ENCODE assay signal across 8 cellular contexts in genomic region chr15:92884459-92884812, GRCh38. TPM values are rescaled to one million over a fixed set of nuclear protein-coding genes. Genes with fewer than 3 reads are reported as not detected.
DNase-seq lines count a peak whose midpoint lies in the region; ATAC-seq and TF ChIP-seq lines count a peak whose summit lies in the region.

No MANE protein-coding gene starts in this region.

- no CpG with 5 or more reads among the region's 5 CpGs for WGBS in iPS DF 6.9 (ENCODE audit: insufficient coverage, insufficient read length)
- 1 to 4% (median 2%) methylated on average over 5 of the region's 5 CpGs for WGBS in spleen, 5 donors

- H3K27ac ChIP-seq in HL-60 (replicated peaks) = peak overlapping the region; percentile 85
- no peak overlapping the region for H3K27ac ChIP-seq in iPS DF 6.9 (ENCODE audit: low read length)
- H3K27ac ChIP-seq in spleen = peak overlapping the region; percentile 99 to 100 (median 100)

- H3K27me3 ChIP-seq in HL-60 (ENCODE audit: insufficient read depth, poor library complexity, severe bottlenecking) (no peaks in the 10 kb centered on the region), iPS DF 6.9 (ENCODE audit: control insufficient read depth, insufficient read depth, low read length) (no peaks in the 10 kb centered on the region), spleen (replicated peaks in 1 of 7) (no peaks in the 10 kb centered on the region)

- peaks cover 51% of the 10 kb centered on the region for H3K36me3 Mint-ChIP-seq in activated CD8-positive, alpha-beta T cell treated with anti-CD3 and anti-CD28 coated beads for 36 hours (ENCODE audit: low read depth)

- H3K36me3 ChIP-seq in iPS DF 6.9 (ENCODE audit: control insufficient read depth, insufficient read depth, low read length) (no peaks in the 10 kb centered on the region), spleen (peaks cover 4 to 41% (median 22%) of the 10 kb centered on the region in 6 donors)

- no peaks in the 10 kb centered on the region; the same call in 1 of the 2 replicates for H3K4me1 ChIP-seq in iPS DF 6.9 (ENCODE audit: control insufficient read depth, insufficient read depth, low read length)
- peaks cover 44 to 77% (median 71%) of the 10 kb centered on the region in 6 donors for H3K4me1 ChIP-seq in spleen

- H3K4me3 ChIP-seq in HL-60 (replicated peaks; ENCODE audit: insufficient read depth, low read length) (peak overlapping the region; percentile 61), iPS DF 6.9 (ENCODE audit: low read length) (peak overlapping the region; percentile 89; the same call in 1 of the 2 replicates), spleen (peak overlapping the region; percentile 44 to 92 (median 68))

- no peaks in the 10 kb centered on the region for H3K9me3 Mint-ChIP-seq in activated CD8-positive, alpha-beta T cell treated with anti-CD3 and anti-CD28 coated beads for 36 hours

- no peaks in the 10 kb centered on the region for H3K27me3 Mint-ChIP-seq in activated CD8-positive, alpha-beta T cell treated with anti-CD3 and anti-CD28 coated beads for 36 hours

- intact Hi-C loops in activated CD8-positive, alpha-beta T cell treated with anti-CD3 and anti-CD28 coated beads for 36 hours (cut with micrococcal nuclease) = loop anchor here (5.0 kb wide), 3 partner anchors 33 to 52 kb away; no protein-coding TSS in a partner anchor
- intact Hi-C loops in spleen (cut with DNase I; ENCODE audit: low total_unique reads) = no loop called here

- H3K9me3 ChIP-seq in iPS DF 6.9 (ENCODE audit: control insufficient read depth, insufficient read depth, low read length) = no peaks in the 10 kb centered on the region
- H3K9me3 ChIP-seq in spleen = no peaks in the 10 kb centered on the region

- peak overlapping the region; percentile 99 for H3K4me3 Mint-ChIP-seq in activated CD8-positive, alpha-beta T cell treated with anti-CD3 and anti-CD28 coated beads for 36 hours

- ATAC-seq in activated CD8-positive, alpha-beta T cell treated with anti-CD3 and anti-CD28 coated beads for 36 hours = no peak
- ATAC-seq in GM21390 (IDR thresholded peaks at IDR 0.05; ENCODE audit: unreplicated experiment) = no peak

- DNase-seq in HL-60 (ENCODE audit: low read depth in 1 of 2, low spot score in 1 of 2) (peak in 1 of 2 experiments; percentile 50), iPS DF 6.9 (ENCODE audit: low read depth, low spot score) (no peak), spleen (no peak), Kasumi-1 (lab: John Stamatoyannopoulos, UW) (no peak), DMS53 (lab: John Stamatoyannopoulos, UW) (no peak), NCI-H146 treated with DMSO at 0.1 percent for 48 hours (lab: John Stamatoyannopoulos, UW; ENCODE audit: unreplicated experiment) (no peak)
- DNase-seq in activated CD8-positive, alpha-beta T cell treated with anti-CD3 and anti-CD28 coated beads for 36 hours = no peak

- TF ChIP-seq POLR2A in spleen (IDR thresholded peaks at IDR 0.05) = no peak

- TF ChIP-seq CTCF in HL-60 (IDR thresholded peaks at IDR 0.05; ENCODE audit: insufficient read depth, low read length) (no peak), spleen (IDR thresholded peaks at IDR 0.05 in 8 of 11, conservative IDR thresholded peaks at IDR 0.05 in 3 of 11) (no peak)
- no peak for TF ChIP-seq CTCF in activated CD8-positive, alpha-beta T cell treated with anti-CD3 and anti-CD28 coated beads for 36 hours (IDR thresholded peaks at IDR 0.05)

- peak overlapping the region; percentile 99 for H3K27ac Mint-ChIP-seq in activated CD8-positive, alpha-beta T cell treated with anti-CD3 and anti-CD28 coated beads for 36 hours

- CTCF ChIA-PET in activated CD8-positive, alpha-beta T cell treated with anti-CD3 and anti-CD28 coated beads for 36 hours (lab: Charles Lee) = interaction anchor here (1.0 to 6.7 kb wide), 6 partner anchors 9 to 75 kb away, joined by 3 to 64 read pairs (median 6); partner anchors contain the start of gene CHD2

- POLR2A ChIA-PET in activated CD8-positive, alpha-beta T cell treated with anti-CD3 and anti-CD28 coated beads for 36 hours (lab: Charles Lee) = interaction anchor here (0.7 to 19.7 kb wide), 11 partner anchors 9 to 75 kb away, joined by 3 to 642 read pairs (median 7); partner anchors contain the start of gene CHD2

- H3K4me1 Mint-ChIP-seq in activated CD8-positive, alpha-beta T cell treated with anti-CD3 and anti-CD28 coated beads for 36 hours (ENCODE audit: low read depth) = peaks cover 45% of the 10 kb centered on the region

RNA-seq across cellular contexts. Expression of gene CHD2, which starts 15.7 kb away (rescaled TPM):
- total RNA-seq in activated CD8-positive, alpha-beta T cell treated with anti-CD3 and anti-CD28 coated beads for 36 hours = 100 to 1,000 TPM; 124 to 138 TPM
- 100 to 1,000 TPM; 160 to 232 (median 204) TPM for total RNA-seq in spleen
- polyA plus RNA-seq in spleen = 10 to 100 TPM; 37.3 to 44.0 (median 43.2) TPM
